1 cellular context compared by ENCODE assay signal in the genomic region with DNA sequence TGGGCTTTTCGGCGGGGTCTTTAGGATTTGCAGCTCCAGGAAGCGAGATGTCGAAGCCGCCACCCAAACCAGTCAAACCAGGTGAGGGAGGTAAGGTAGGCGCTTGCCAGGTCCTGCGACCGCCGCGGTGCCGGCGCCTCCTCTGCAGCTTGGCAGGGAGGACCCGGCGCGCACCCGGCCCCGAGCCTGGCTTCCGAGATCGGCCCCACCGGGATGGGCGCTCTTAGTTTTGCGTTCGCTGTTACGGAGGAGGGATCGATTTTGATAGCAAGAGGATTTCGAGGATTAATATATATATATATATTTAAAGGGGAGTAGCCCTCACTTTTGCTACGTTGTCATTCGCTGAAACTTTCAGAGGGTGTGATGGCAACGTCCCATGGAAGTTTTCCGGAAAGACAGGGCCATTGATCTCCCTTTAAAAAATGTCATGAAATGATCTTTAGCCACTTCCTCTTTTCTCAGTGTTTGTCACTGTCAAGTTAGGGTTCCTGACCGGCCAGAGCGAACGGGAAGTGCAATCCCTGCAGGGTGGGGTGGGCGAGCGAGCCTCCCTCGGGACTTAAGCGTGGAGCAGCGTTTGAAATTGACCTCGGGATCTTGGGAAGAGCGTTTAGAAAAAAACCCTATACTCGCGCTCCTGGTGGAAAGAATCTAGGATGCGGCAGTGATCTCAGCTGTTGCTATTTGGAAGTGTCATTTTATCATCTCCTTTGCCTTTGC.
TF ChIP-seq lines count a peak whose summit lies in the region.

No MANE protein-coding gene starts in this region.

TF ChIP-seq in HepG2, 621 proteins besides CTCF, POLR2A, EP300 and RAD21 (continued from another document):
- TF ChIP-seq, protein P1, sequence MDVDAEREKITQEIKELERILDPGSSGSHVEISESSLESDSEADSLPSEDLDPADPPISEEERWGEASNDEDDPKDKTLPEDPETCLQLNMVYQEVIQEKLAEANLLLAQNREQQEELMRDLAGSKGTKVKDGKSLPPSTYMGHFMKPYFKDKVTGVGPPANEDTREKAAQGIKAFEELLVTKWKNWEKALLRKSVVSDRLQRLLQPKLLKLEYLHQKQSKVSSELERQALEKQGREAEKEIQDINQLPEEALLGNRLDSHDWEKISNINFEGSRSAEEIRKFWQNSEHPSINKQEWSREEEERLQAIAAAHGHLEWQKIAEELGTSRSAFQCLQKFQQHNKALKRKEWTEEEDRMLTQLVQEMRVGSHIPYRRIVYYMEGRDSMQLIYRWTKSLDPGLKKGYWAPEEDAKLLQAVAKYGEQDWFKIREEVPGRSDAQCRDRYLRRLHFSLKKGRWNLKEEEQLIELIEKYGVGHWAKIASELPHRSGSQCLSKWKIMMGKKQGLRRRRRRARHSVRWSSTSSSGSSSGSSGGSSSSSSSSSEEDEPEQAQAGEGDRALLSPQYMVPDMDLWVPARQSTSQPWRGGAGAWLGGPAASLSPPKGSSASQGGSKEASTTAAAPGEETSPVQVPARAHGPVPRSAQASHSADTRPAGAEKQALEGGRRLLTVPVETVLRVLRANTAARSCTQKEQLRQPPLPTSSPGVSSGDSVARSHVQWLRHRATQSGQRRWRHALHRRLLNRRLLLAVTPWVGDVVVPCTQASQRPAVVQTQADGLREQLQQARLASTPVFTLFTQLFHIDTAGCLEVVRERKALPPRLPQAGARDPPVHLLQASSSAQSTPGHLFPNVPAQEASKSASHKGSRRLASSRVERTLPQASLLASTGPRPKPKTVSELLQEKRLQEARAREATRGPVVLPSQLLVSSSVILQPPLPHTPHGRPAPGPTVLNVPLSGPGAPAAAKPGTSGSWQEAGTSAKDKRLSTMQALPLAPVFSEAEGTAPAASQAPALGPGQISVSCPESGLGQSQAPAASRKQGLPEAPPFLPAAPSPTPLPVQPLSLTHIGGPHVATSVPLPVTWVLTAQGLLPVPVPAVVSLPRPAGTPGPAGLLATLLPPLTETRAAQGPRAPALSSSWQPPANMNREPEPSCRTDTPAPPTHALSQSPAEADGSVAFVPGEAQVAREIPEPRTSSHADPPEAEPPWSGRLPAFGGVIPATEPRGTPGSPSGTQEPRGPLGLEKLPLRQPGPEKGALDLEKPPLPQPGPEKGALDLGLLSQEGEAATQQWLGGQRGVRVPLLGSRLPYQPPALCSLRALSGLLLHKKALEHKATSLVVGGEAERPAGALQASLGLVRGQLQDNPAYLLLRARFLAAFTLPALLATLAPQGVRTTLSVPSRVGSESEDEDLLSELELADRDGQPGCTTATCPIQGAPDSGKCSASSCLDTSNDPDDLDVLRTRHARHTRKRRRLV (CRISPR knock-in tag; IDR thresholded peaks at IDR 0.05): no peak
- TF ChIP-seq ZSCAN22 (CRISPR knock-in tag; IDR thresholded peaks at IDR 0.05): no peak
- TF ChIP-seq ELF4 (CRISPR knock-in tag; IDR thresholded peaks at IDR 0.05; ENCODE audit: borderline replicate concordance): no peak
- no peak for TF ChIP-seq ZNF598 (CRISPR knock-in tag; IDR thresholded peaks at IDR 0.05; ENCODE audit: borderline replicate concordance)
- no peak for TF ChIP-seq ZNF264 (CRISPR knock-in tag; IDR thresholded peaks at IDR 0.05)
- TF ChIP-seq, protein P2, sequence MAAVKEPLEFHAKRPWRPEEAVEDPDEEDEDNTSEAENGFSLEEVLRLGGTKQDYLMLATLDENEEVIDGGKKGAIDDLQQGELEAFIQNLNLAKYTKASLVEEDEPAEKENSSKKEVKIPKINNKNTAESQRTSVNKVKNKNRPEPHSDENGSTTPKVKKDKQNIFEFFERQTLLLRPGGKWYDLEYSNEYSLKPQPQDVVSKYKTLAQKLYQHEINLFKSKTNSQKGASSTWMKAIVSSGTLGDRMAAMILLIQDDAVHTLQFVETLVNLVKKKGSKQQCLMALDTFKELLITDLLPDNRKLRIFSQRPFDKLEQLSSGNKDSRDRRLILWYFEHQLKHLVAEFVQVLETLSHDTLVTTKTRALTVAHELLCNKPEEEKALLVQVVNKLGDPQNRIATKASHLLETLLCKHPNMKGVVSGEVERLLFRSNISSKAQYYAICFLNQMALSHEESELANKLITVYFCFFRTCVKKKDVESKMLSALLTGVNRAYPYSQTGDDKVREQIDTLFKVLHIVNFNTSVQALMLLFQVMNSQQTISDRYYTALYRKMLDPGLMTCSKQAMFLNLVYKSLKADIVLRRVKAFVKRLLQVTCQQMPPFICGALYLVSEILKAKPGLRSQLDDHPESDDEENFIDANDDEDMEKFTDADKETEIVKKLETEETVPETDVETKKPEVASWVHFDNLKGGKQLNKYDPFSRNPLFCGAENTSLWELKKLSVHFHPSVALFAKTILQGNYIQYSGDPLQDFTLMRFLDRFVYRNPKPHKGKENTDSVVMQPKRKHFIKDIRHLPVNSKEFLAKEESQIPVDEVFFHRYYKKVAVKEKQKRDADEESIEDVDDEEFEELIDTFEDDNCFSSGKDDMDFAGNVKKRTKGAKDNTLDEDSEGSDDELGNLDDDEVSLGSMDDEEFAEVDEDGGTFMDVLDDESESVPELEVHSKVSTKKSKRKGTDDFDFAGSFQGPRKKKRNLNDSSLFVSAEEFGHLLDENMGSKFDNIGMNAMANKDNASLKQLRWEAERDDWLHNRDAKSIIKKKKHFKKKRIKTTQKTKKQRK (IDR thresholded peaks at IDR 0.05; ENCODE audit: low read length): no peak
